In genomic region chr16:75421820-75422126, GRCh38 we compare ENCODE assay signal across 13 cellular contexts. TPM values are rescaled to one million over a fixed set of nuclear protein-coding genes. Genes with fewer than 3 reads are reported as not detected.
DNase-seq lines count a peak whose midpoint lies in the region; ATAC-seq and TF ChIP-seq lines count a peak whose summit lies in the region.
"Had no signal": no experiment of that assay in that cellular context is flagged by ENCODE, and none has a peak within 500 bp of the region (broad histone marks: within the 10 kb centered on the region; RNA-seq: fewer than 3 reads in every experiment).

No MANE protein-coding gene starts in this region.

- intact Hi-C loops in CD4-positive, alpha-beta memory T cell (cut with micrococcal nuclease), result loop anchor here (2.0 to 5.0 kb wide), 2 partner anchors 19 to 41 kb away; partner anchors contain the start of gene TMEM170A

- no peak for TF ChIP-seq CTCF in HL-60 (IDR thresholded peaks at IDR 0.05; ENCODE audit: insufficient read depth, low read length)
- TF ChIP-seq CTCF in brain (conservative IDR thresholded peaks at IDR 0.05), result no peak

- H3K9me3 Mint-ChIP-seq in CD4-positive, alpha-beta memory T cell, result no peaks in the 10 kb centered on the region
- no peaks in the 10 kb centered on the region for H3K9me3 Mint-ChIP-seq in brain
- H3K9me3 Mint-ChIP-seq in naive thymus-derived CD8-positive, alpha-beta T cell, result no peaks in the 10 kb centered on the region
- H3K9me3 Mint-ChIP-seq: activated naive CD4-positive, alpha-beta T cell treated with anti-CD3 and anti-CD28 coated beads, Interleukin-2, amount 50 U/mL, for 72 hours had no signal

- peaks cover 16 to 33% (median 27%) of the 10 kb centered on the region in 4 donors for H3K4me1 Mint-ChIP-seq in CD4-positive, alpha-beta memory T cell
- H3K4me1 Mint-ChIP-seq in brain, result peaks cover 55% of the 10 kb centered on the region
- peaks cover 12 to 50% (median 38%) of the 10 kb centered on the region in 4 donors for H3K4me1 Mint-ChIP-seq in naive thymus-derived CD8-positive, alpha-beta T cell

- peak overlapping the region in 5 of 7 donors; percentile 24 to 75 (median 54) for H3K27ac Mint-ChIP-seq in CD4-positive, alpha-beta memory T cell
- H3K27ac Mint-ChIP-seq in brain, result peak overlapping the region; percentile 21 to 92 (median 71)
- H3K27ac Mint-ChIP-seq in naive thymus-derived CD8-positive, alpha-beta T cell, result peak overlapping the region; percentile 4 to 82 (median 60)

- H3K27me3 ChIP-seq in CD4-positive, alpha-beta memory T cell (ENCODE audit: insufficient read depth, low read length), result no peaks in the 10 kb centered on the region
- H3K27me3 ChIP-seq in HL-60 (ENCODE audit: insufficient read depth, poor library complexity, severe bottlenecking), result no peaks in the 10 kb centered on the region

- no peaks in the 10 kb centered on the region for H3K27me3 Mint-ChIP-seq in CD4-positive, alpha-beta memory T cell
- H3K27me3 Mint-ChIP-seq in brain, result no peaks in the 10 kb centered on the region
- no peaks in the 10 kb centered on the region for H3K27me3 Mint-ChIP-seq in naive thymus-derived CD8-positive, alpha-beta T cell

- no peak for ATAC-seq in naive thymus-derived CD8-positive, alpha-beta T cell
- ATAC-seq in HG02870 (IDR thresholded peaks at IDR 0.05; ENCODE audit: unreplicated experiment), result no peak
- no peak for ATAC-seq in GM18498 (IDR thresholded peaks at IDR 0.05; ENCODE audit: unreplicated experiment)
- no peak for ATAC-seq in GM21528 (IDR thresholded peaks at IDR 0.05; ENCODE audit: low FRiP score, unreplicated experiment)
- ATAC-seq: sciatic nerve had no signal

- H3K4me1 ChIP-seq in CD4-positive, alpha-beta memory T cell (ENCODE audit: insufficient read depth, low read length), result peaks cover 18% of the 10 kb centered on the region

- peak overlapping the region in 6 of 8 donors; percentile 9 to 70 (median 30) for H3K4me3 Mint-ChIP-seq in CD4-positive, alpha-beta memory T cell
- H3K4me3 Mint-ChIP-seq in brain, result peak overlapping the region; percentile 19 to 73 (median 58)
- peak overlapping the region in 6 of 10 donors; percentile 9 to 61 (median 18) for H3K4me3 Mint-ChIP-seq in naive thymus-derived CD8-positive, alpha-beta T cell

- no peaks in the 10 kb centered on the region for H3K36me3 ChIP-seq in CD4-positive, alpha-beta memory T cell (ENCODE audit: insufficient read depth, low read length)

- H3K27ac ChIP-seq in CD4-positive, alpha-beta memory T cell (ENCODE audit: low read depth, low read length), result no peak overlapping the region
- H3K27ac ChIP-seq in HL-60 (replicated peaks), result peak overlapping the region; percentile 50

- CTCF ChIA-PET in CD4-positive, alpha-beta memory T cell (lab: Charles Lee; ENCODE audit: partially characterized antibody), result interaction anchor here (1.6 kb wide), 1 partner anchor 44 kb away, joined by 6 read pairs; no protein-coding TSS in a partner anchor

- no peak for DNase-seq in CD4-positive, alpha-beta memory T cell
- no peak for DNase-seq in HL-60 (ENCODE audit: low read depth in 1 of 2, low spot score in 1 of 2)
- DNase-seq in naive thymus-derived CD8-positive, alpha-beta T cell, result no peak
- DNase-seq: activated CD4-positive, alpha-beta T cell treated with anti-CD3 and anti-CD28 coated beads for 4 hours; NCI-H1417; NCI-H446; SW 1271 had no signal

- H3K9me3 ChIP-seq in CD4-positive, alpha-beta memory T cell (ENCODE audit: control insufficient read depth in 1 of 2, low read length in 2 of 2), result no peaks in the 10 kb centered on the region

- H3K4me3 ChIP-seq in CD4-positive, alpha-beta memory T cell (ENCODE audit: low read length in 2 of 2), result no peak overlapping the region
- H3K4me3 ChIP-seq in HL-60 (replicated peaks; ENCODE audit: insufficient read depth, low read length), result no peak overlapping the region

- POLR2A ChIA-PET in CD4-positive, alpha-beta memory T cell (lab: Charles Lee; ENCODE audit: partially characterized antibody), result interaction anchor here (2.2 kb wide), 1 partner anchor 12 kb away, joined by 11 read pairs; the partner anchor contains the start of gene CFDP1
- POLR2A ChIA-PET in naive thymus-derived CD8-positive, alpha-beta T cell (lab: Charles Lee), result no interaction called here

- H3K36me3 Mint-ChIP-seq in CD4-positive, alpha-beta memory T cell, result peaks cover 0 to 2% of the 10 kb centered on the region in 2 donors
- H3K36me3 Mint-ChIP-seq in brain, result peaks cover 22% of the 10 kb centered on the region
- no peaks in the 10 kb centered on the region for H3K36me3 Mint-ChIP-seq in naive thymus-derived CD8-positive, alpha-beta T cell
- H3K36me3 Mint-ChIP-seq: activated naive CD4-positive, alpha-beta T cell treated with anti-CD3 and anti-CD28 coated beads, Interleukin-2, amount 50 U/mL, for 72 hours had no signal

RNA-seq across cellular contexts. Expression of gene CFDP1, which starts 11.5 kb away (rescaled TPM):
- 10 to 100 TPM; 41.8 to 42.4 TPM for total RNA-seq in CD4-positive, alpha-beta memory T cell
- polyA plus RNA-seq in CD4-positive, alpha-beta memory T cell, result 10 to 100 TPM; 37.1 to 42.0 TPM
- polyA plus RNA-seq in brain (ENCODE audit: insufficient read depth, low read depth, low replicate concordance), result 139 TPM
- total RNA-seq in naive thymus-derived CD8-positive, alpha-beta T cell, result 10 to 100 TPM; 34.9 to 39.0 TPM
- 10 to 100 TPM; 34.3 to 36.8 (median 34.5) TPM for polyA plus RNA-seq in naive thymus-derived CD8-positive, alpha-beta T cell

RNA-seq across cellular contexts. Expression of gene TMEM170A, which starts 42.7 kb away (rescaled TPM):
- total RNA-seq in CD4-positive, alpha-beta memory T cell, result 10 to 100 TPM; 50.7 to 54.3 TPM
- 10 to 100 TPM; 40.6 to 44.1 TPM for polyA plus RNA-seq in CD4-positive, alpha-beta memory T cell
- 11.5 TPM for polyA plus RNA-seq in brain (ENCODE audit: insufficient read depth, low read depth, low replicate concordance)
- 10 to 100 TPM; 42.3 to 53.2 TPM for total RNA-seq in naive thymus-derived CD8-positive, alpha-beta T cell
- 10 to 100 TPM; 32.8 to 45.1 (median 33.8) TPM for polyA plus RNA-seq in naive thymus-derived CD8-positive, alpha-beta T cell
